ENCODE assay signal across 2 cellular contexts in genomic region chr9:95486318-95486717, GRCh38.
TF ChIP-seq lines count a peak whose summit lies in the region.

No MANE protein-coding gene starts in this region.

TF ChIP-seq in liver, 16 proteins besides CTCF, POLR2A, EP300 and RAD21:
- TF ChIP-seq JUND (IDR thresholded peaks at IDR 0.05) (no peak), ZBTB33 (IDR thresholded peaks at IDR 0.05) (no peak), ATF3 (IDR thresholded peaks at IDR 0.05) (no peak), EGR1 (IDR thresholded peaks at IDR 0.05; ENCODE audit: low read depth in 2 of 2) (no peak), FOXA1 (IDR thresholded peaks at IDR 0.05) (no peak), YY1 (IDR thresholded peaks at IDR 0.05) (no peak), MAX (IDR thresholded peaks at IDR 0.05) (peak; percentile 28), TAF1 (conservative IDR thresholded peaks at IDR 0.05) (no peak), HNF4A (conservative IDR thresholded peaks at IDR 0.05) (peak in 1 of 2 donors; percentile 24), HNF4G (IDR thresholded peaks at IDR 0.05) (no peak), FOXA2 (IDR thresholded peaks at IDR 0.05) (no peak), SP1 (IDR thresholded peaks at IDR 0.05) (peak; percentile 64), NR2F2 (IDR thresholded peaks at IDR 0.05) (no peak), RXRA (IDR thresholded peaks at IDR 0.05) (peak; percentile 59 to 75), GABPA (IDR thresholded peaks at IDR 0.05 in 1 of 2, conservative IDR thresholded peaks at IDR 0.05 in 1 of 2) (no peak), REST (IDR thresholded peaks at IDR 0.05) (no peak)

TF ChIP-seq in HepG2, 621 proteins besides CTCF, POLR2A, EP300 and RAD21:
- TF ChIP-seq ZNF281 (CRISPR knock-in tag; IDR thresholded peaks at IDR 0.05; ENCODE audit: borderline replicate concordance) (no peak), TARDBP (CRISPR knock-in tag; IDR thresholded peaks at IDR 0.05) (no peak), KDM2A (CRISPR knock-in tag; IDR thresholded peaks at IDR 0.05; ENCODE audit: borderline replicate concordance, low read depth) (no peak), GATAD2A (CRISPR knock-in tag; IDR thresholded peaks at IDR 0.05) (no peak), ZNF557 (CRISPR knock-in tag; IDR thresholded peaks at IDR 0.05) (no peak), TEAD3 (CRISPR knock-in tag; optimal IDR thresholded peaks at IDR 0.05; ENCODE audit: borderline replicate concordance) (no peak), ZBTB43 (CRISPR knock-in tag; conservative IDR thresholded peaks at IDR 0.05) (no peak), TBL1XR1 (IDR thresholded peaks at IDR 0.05; ENCODE audit: borderline replicate concordance, low read length, partially characterized antibody) (no peak), CREBL2 (CRISPR knock-in tag; IDR thresholded peaks at IDR 0.05; ENCODE audit: borderline replicate concordance) (no peak), ZNF136 (CRISPR knock-in tag; IDR thresholded peaks at IDR 0.05; ENCODE audit: low read depth) (no peak), SUZ12 (IDR thresholded peaks at IDR 0.05; ENCODE audit: low read depth, low read length) (no peak), NCOA1 (CRISPR knock-in tag; IDR thresholded peaks at IDR 0.05) (no peak), ZNF510 (CRISPR knock-in tag; IDR thresholded peaks at IDR 0.05; ENCODE audit: low read depth) (no peak), ARNT (IDR thresholded peaks at IDR 0.05) (no peak), THAP7 (CRISPR knock-in tag; IDR thresholded peaks at IDR 0.05) (no peak)
TF ChIP-seq in HepG2: peak in this region for 0.
